In genomic region chr1:26788836-26789611, GRCh38 we compare ENCODE assay signal across 8 cellular contexts. TPM values are rescaled to one million over a fixed set of nuclear protein-coding genes. Genes with fewer than 3 reads are reported as not detected.
A peak's percentile ranks its signal among the peaks of the same experiment; 100 is the strongest.
DNase-seq lines count a peak whose midpoint lies in the region; ATAC-seq, FAIRE-seq and TF ChIP-seq lines count a peak whose summit lies in the region.

No MANE protein-coding gene starts in this region.

- H3K27ac Mint-ChIP-seq in T-helper 17 cell, result peak overlapping the region; percentile 100

- DNase-seq in NCI-H1436 treated with DMSO at 0.1 percent for 48 hours (lab: John Stamatoyannopoulos, UW) (peak; percentile 67), T-helper 17 cell (peak; percentile 73 to 79 (median 77)), right atrium auricular region (ENCODE audit: low spot score) (peak; percentile 90), psoas muscle (peak; percentile 86 to 91)

- H3K36me3 Mint-ChIP-seq in T-helper 17 cell (ENCODE audit: low read depth), result peaks cover 5% of the 10 kb centered on the region

- FAIRE-seq in A204.1 (lab: Jason Lieb, UNC), result peak; percentile 93

- H3K4me1 ChIP-seq in right atrium auricular region, result peaks cover 0 to 58% of the 10 kb centered on the region in 2 donors
- peaks cover 28% of the 10 kb centered on the region for H3K4me1 ChIP-seq in psoas muscle
- H3K4me1 ChIP-seq in urinary bladder (ENCODE audit: insufficient read depth), result no peaks in the 10 kb centered on the region

- intact Hi-C loops in psoas muscle (cut with DNase I), result loop anchor here (1.0 to 5.0 kb wide), 6 partner anchors 47 to 187 kb away; partner anchors contain the start of gene ARID1A (in 1 of the 2)

- H3K27me3 Mint-ChIP-seq in T-helper 17 cell, result no peaks in the 10 kb centered on the region

- H3K27me3 ChIP-seq in right atrium auricular region (no peaks in the 10 kb centered on the region), psoas muscle (ENCODE audit: insufficient read depth in 3 of 3, low read length in 2 of 3) (no peaks in the 10 kb centered on the region)

- H3K36me3 ChIP-seq in right atrium auricular region, result peaks cover 1% of the 10 kb centered on the region
- peaks cover 2 to 28% of the 10 kb centered on the region in 2 donors for H3K36me3 ChIP-seq in psoas muscle (ENCODE audit: insufficient read depth in 1 of 2, low read depth in 1 of 2)
- no peaks in the 10 kb centered on the region for H3K36me3 ChIP-seq in urinary bladder (ENCODE audit: insufficient read depth)

- ATAC-seq in GM18909 (IDR thresholded peaks at IDR 0.05; ENCODE audit: poor library complexity, unreplicated experiment) (peak; percentile 26), T-helper 17 cell (peak; percentile 52), psoas muscle (peak; percentile 56 to 77 (median 69))

- TF ChIP-seq CTCF in right atrium auricular region (IDR thresholded peaks at IDR 0.05), result peak; percentile 77 to 98
- TF ChIP-seq CTCF in psoas muscle (IDR thresholded peaks at IDR 0.05), result peak; percentile 97

- peak overlapping the region; percentile 100 for H3K27ac ChIP-seq in angular gyrus (ENCODE audit: low read depth, low read length)
- peak overlapping the region; percentile 99 to 100 for H3K27ac ChIP-seq in right atrium auricular region
- peak overlapping the region; percentile 98 for H3K27ac ChIP-seq in psoas muscle
- H3K27ac ChIP-seq in urinary bladder (ENCODE audit: low read depth), result peak overlapping the region; percentile 98

- no peaks in the 10 kb centered on the region for H3K9me3 ChIP-seq in T-helper 17 cell (ENCODE audit: control insufficient read depth, low read length, poor library complexity, severe bottlenecking)
- no peaks in the 10 kb centered on the region for H3K9me3 ChIP-seq in right atrium auricular region
- H3K9me3 ChIP-seq in psoas muscle, result no peaks in the 10 kb centered on the region

- H3K4me3 Mint-ChIP-seq in T-helper 17 cell, result peak overlapping the region; percentile 99

- H3K4me1 Mint-ChIP-seq in T-helper 17 cell, result peaks cover 68% of the 10 kb centered on the region

- H3K4me3 ChIP-seq in right atrium auricular region, result peak overlapping the region; percentile 56 to 68
- H3K4me3 ChIP-seq in psoas muscle, result peak overlapping the region; percentile 90
- peak overlapping the region; percentile 67 for H3K4me3 ChIP-seq in urinary bladder (ENCODE audit: low read depth, low read length)

- WGBS in psoas muscle, 3 donors, result 1% methylated on average over 19 of the region's 19 CpGs
- WGBS in urinary bladder, result under 1% methylated on average over 19 of the region's 19 CpGs

RNA-seq across cellular contexts. Expression of gene PIGV, which starts 1.3 kb away (rescaled TPM):
- 10 to 100 TPM; 12.0 to 14.3 TPM for total RNA-seq in T-helper 17 cell
- 10 to 100 TPM in 1 of 2 donors, 1 to 10 TPM in 1; 6.4 to 13.8 TPM for total RNA-seq in right atrium auricular region
- 1 to 10 TPM; 4.2 to 7.4 (median 5.5) TPM for total RNA-seq in psoas muscle
- polyA plus RNA-seq in psoas muscle, result 1 to 10 TPM; 2.5 to 5.5 (median 3.4) TPM
- 13.4 TPM for total RNA-seq in urinary bladder
- 17.4 TPM for polyA plus RNA-seq in urinary bladder

RNA-seq across cellular contexts. Expression of gene ZDHHC18, which starts 37.5 kb away (rescaled TPM):
- 10 to 100 TPM; 70.2 to 71.2 TPM for total RNA-seq in T-helper 17 cell
- 10 to 100 TPM; 19.8 to 22.5 TPM for total RNA-seq in right atrium auricular region
- total RNA-seq in psoas muscle, result 10 to 100 TPM in 3 of 4 donors, 1 to 10 TPM in 1; 9.9 to 16.9 (median 12.5) TPM
- 10 to 100 TPM in 1 of 3 donors, 1 to 10 TPM in 2; 7.7 to 11.3 (median 9.6) TPM for polyA plus RNA-seq in psoas muscle
- 9.2 TPM for total RNA-seq in urinary bladder
- polyA plus RNA-seq in urinary bladder, result 18.8 TPM

Comparison
In these comparisons a context has a peak if more than half of its experiments do, and no peak if none do; other contexts are left out.
1. Peak in every context shown above with its lines: DNase-seq, ATAC-seq, H3K4me3 ChIP-seq and H3K27ac ChIP-seq.